In the genomic region with DNA sequence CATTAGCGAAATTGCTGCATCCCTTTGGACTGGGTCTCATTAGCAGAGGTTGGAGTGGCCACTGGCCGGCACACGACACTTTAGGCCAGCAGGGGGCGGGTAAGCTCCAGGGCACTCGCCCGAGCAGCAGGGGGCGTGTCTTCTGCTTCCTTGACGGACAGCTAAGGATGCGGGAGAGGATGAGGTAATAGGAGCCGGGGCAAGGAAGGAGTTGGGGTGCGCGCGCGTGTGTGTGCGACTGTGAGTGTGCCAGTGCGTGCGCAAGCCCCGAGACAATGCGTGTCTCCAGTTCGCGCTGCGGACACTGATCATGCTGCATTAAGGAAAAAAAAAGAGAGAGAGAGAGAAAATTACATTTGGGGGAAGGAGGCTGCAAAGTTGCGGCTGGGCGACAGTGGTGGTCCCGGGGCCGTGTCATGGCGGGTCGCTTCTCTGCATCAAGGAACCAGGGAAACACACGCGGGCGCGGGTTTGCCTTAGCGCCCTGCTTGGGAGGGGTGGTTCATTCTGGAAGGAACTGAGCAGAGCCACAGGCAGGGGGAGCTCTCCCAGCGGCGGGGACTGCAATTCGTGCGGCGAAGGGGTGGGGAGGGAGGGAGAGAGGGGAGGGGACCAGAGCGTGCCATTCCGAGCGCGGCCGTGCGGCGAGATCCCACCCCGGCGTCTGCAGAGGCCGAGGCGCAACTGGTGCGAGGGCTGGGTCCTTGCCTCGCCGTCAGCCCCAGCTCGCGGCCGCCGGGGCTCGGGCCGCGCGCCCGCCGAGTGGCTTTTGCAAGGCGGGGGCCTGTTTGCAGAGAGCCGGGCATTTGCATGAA, we compare ENCODE assay signal across 1 cellular context.
TF ChIP-seq lines count a peak whose summit lies in the region.

TSS of gene DTX4 (plus strand) at position 625 of the 815 bp plus-strand sequence. CDS start 464 bp downstream, outside the sequence.

TF ChIP-seq in K562, 482 proteins besides CTCF, POLR2A, EP300 and RAD21 (continued from another document and continues in another):
- TF ChIP-seq, protein P1, sequence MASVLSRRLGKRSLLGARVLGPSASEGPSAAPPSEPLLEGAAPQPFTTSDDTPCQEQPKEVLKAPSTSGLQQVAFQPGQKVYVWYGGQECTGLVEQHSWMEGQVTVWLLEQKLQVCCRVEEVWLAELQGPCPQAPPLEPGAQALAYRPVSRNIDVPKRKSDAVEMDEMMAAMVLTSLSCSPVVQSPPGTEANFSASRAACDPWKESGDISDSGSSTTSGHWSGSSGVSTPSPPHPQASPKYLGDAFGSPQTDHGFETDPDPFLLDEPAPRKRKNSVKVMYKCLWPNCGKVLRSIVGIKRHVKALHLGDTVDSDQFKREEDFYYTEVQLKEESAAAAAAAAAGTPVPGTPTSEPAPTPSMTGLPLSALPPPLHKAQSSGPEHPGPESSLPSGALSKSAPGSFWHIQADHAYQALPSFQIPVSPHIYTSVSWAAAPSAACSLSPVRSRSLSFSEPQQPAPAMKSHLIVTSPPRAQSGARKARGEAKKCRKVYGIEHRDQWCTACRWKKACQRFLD (CRISPR knock-in tag; IDR thresholded peaks at IDR 0.05) = no peak
- TF ChIP-seq TSC22D4 (tag; IDR thresholded peaks at IDR 0.05) (no peak), GATAD2A (IDR thresholded peaks at IDR 0.05) (no peak), DEAF1 (CRISPR knock-in tag; IDR thresholded peaks at IDR 0.05) (peak; percentile 84), POLR3G (IDR thresholded peaks at IDR 0.05; ENCODE audit: extremely low read depth, insufficient read length, insufficient replicate concordance) (no peak), XRCC5 (IDR thresholded peaks at IDR 0.05; ENCODE audit: low read depth, low read length) (0 out of 2 replicates have a peak, but pooled peaks have one; percentile 62), HIVEP1 (CRISPR knock-in tag; IDR thresholded peaks at IDR 0.05) (no peak), NCOA6 (IDR thresholded peaks at IDR 0.05) (no peak), ESRRB (CRISPR knock-in tag; IDR thresholded peaks at IDR 0.05; ENCODE audit: borderline replicate concordance) (no peak), ZNF175 (CRISPR knock-in tag; IDR thresholded peaks at IDR 0.05; ENCODE audit: low read depth) (no peak), HMG20A (CRISPR knock-in tag; conservative IDR thresholded peaks at IDR 0.05) (no peak), DMBX1 (CRISPR knock-in tag; IDR thresholded peaks at IDR 0.05; ENCODE audit: borderline replicate concordance) (no peak), KAT2B (IDR thresholded peaks at IDR 0.05; ENCODE audit: low read depth, low read length) (no peak), CREB1 (IDR thresholded peaks at IDR 0.05) (no peak), CREB1 (CRISPR knock-in tag; IDR thresholded peaks at IDR 0.05) (peak; percentile 34; the same call in 1 of the 2 replicates), SMAD3 (CRISPR knock-in tag; conservative IDR thresholded peaks at IDR 0.05) (no peak), ZNF561 (CRISPR knock-in tag; conservative IDR thresholded peaks at IDR 0.05) (no peak), ZNF707 (CRISPR knock-in tag; conservative IDR thresholded peaks at IDR 0.05) (no peak), E2F3 (CRISPR knock-in tag; IDR thresholded peaks at IDR 0.05) (no peak), SIN3B (IDR thresholded peaks at IDR 0.05; ENCODE audit: low read depth) (no peak), HNRNPH1 (optimal IDR thresholded peaks at IDR 0.05; ENCODE audit: low read depth, low read length) (no peak), EWSR1 (IDR thresholded peaks at IDR 0.05; ENCODE audit: borderline replicate concordance, low read depth, partially characterized antibody) (no peak), SRF (CRISPR knock-in tag; IDR thresholded peaks at IDR 0.05) (no peak), TRIM28 (IDR thresholded peaks at IDR 0.05) (peak; percentile 70; the same call in 1 of the 2 replicates)
- TF ChIP-seq, protein P2, sequence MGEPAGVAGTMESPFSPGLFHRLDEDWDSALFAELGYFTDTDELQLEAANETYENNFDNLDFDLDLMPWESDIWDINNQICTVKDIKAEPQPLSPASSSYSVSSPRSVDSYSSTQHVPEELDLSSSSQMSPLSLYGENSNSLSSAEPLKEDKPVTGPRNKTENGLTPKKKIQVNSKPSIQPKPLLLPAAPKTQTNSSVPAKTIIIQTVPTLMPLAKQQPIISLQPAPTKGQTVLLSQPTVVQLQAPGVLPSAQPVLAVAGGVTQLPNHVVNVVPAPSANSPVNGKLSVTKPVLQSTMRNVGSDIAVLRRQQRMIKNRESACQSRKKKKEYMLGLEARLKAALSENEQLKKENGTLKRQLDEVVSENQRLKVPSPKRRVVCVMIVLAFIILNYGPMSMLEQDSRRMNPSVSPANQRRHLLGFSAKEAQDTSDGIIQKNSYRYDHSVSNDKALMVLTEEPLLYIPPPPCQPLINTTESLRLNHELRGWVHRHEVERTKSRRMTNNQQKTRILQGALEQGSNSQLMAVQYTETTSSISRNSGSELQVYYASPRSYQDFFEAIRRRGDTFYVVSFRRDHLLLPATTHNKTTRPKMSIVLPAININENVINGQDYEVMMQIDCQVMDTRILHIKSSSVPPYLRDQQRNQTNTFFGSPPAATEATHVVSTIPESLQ (CRISPR knock-in tag; IDR thresholded peaks at IDR 0.05) = no peak
- TF ChIP-seq, protein P3, sequence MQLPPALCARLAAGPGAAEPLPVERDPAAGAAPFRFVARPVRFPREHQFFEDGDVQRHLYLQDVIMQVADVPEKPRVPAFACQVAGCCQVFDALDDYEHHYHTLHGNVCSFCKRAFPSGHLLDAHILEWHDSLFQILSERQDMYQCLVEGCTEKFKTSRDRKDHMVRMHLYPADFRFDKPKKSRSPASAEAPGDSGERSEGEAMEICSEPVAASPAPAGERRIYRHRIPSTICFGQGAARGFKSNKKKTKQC (CRISPR knock-in tag; IDR thresholded peaks at IDR 0.05) = peak; percentile 41
- TF ChIP-seq, protein P4, sequence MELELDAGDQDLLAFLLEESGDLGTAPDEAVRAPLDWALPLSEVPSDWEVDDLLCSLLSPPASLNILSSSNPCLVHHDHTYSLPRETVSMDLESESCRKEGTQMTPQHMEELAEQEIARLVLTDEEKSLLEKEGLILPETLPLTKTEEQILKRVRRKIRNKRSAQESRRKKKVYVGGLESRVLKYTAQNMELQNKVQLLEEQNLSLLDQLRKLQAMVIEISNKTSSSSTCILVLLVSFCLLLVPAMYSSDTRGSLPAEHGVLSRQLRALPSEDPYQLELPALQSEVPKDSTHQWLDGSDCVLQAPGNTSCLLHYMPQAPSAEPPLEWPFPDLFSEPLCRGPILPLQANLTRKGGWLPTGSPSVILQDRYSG (tag; conservative IDR thresholded peaks at IDR 0.05; ENCODE audit: low read depth) = no peak
- TF ChIP-seq, protein P5, sequence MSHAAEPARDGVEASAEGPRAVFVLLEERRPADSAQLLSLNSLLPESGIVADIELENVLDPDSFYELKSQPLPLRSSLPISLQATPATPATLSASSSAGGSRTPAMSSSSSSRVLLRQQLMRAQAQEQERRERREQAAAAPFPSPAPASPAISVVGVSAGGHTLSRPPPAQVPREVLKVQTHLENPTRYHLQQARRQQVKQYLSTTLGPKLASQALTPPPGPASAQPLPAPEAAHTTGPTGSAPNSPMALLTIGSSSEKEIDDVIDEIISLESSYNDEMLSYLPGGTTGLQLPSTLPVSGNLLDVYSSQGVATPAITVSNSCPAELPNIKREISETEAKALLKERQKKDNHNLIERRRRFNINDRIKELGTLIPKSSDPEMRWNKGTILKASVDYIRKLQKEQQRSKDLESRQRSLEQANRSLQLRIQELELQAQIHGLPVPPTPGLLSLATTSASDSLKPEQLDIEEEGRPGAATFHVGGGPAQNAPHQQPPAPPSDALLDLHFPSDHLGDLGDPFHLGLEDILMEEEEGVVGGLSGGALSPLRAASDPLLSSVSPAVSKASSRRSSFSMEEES (CRISPR knock-in tag; IDR thresholded peaks at IDR 0.05) = no peak
- TF ChIP-seq, protein P6, sequence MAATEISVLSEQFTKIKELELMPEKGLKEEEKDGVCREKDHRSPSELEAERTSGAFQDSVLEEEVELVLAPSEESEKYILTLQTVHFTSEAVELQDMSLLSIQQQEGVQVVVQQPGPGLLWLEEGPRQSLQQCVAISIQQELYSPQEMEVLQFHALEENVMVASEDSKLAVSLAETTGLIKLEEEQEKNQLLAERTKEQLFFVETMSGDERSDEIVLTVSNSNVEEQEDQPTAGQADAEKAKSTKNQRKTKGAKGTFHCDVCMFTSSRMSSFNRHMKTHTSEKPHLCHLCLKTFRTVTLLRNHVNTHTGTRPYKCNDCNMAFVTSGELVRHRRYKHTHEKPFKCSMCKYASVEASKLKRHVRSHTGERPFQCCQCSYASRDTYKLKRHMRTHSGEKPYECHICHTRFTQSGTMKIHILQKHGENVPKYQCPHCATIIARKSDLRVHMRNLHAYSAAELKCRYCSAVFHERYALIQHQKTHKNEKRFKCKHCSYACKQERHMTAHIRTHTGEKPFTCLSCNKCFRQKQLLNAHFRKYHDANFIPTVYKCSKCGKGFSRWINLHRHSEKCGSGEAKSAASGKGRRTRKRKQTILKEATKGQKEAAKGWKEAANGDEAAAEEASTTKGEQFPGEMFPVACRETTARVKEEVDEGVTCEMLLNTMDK (IDR thresholded peaks at IDR 0.05; ENCODE audit: borderline replicate concordance, insufficient read depth, low read depth, low read length, poor library complexity, severe bottlenecking) = peak; percentile 61
- TF ChIP-seq, protein P7, sequence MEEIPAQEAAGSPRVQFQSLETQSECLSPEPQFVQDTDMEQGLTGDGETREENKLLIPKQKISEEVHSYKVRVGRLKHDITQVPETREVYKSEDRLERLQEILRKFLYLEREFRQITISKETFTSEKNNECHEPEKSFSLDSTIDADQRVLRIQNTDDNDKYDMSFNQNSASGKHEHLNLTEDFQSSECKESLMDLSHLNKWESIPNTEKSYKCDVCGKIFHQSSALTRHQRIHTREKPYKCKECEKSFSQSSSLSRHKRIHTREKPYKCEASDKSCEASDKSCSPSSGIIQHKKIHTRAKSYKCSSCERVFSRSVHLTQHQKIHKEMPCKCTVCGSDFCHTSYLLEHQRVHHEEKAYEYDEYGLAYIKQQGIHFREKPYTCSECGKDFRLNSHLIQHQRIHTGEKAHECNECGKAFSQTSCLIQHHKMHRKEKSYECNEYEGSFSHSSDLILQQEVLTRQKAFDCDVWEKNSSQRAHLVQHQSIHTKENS (CRISPR knock-in tag; IDR thresholded peaks at IDR 0.05) = no peak
